ENCODE assay signal across 24 cellular contexts in genomic region chr11:64563966-64564365, GRCh38. TPM values are rescaled to one million over a fixed set of nuclear protein-coding genes. Genes with fewer than 3 reads are reported as not detected.
DNase-seq lines count a peak whose midpoint lies in the region; ATAC-seq, FAIRE-seq and TF ChIP-seq lines count a peak whose summit lies in the region.
"Had no signal": no experiment of that assay in that cellular context is flagged by ENCODE, and none has a peak within 500 bp of the region (broad histone marks: within the 10 kb centered on the region; RNA-seq: fewer than 3 reads in every experiment).

No MANE protein-coding gene starts in this region.

- POLR2A ChIA-PET in Caco-2 (lab: Charles Lee), result no interaction called here

- no peak overlapping the region for H3K4me2 ChIP-seq in osteoblast (ENCODE audit: insufficient read depth, low read length)

- H3K9ac ChIP-seq in kidney (ENCODE audit: low read length in 2 of 2), result no peak overlapping the region

- H3K4me1 Mint-ChIP-seq in Caco-2 (ENCODE audit: low read depth, unreplicated experiment), result peaks cover 17% of the 10 kb centered on the region
- H3K4me1 Mint-ChIP-seq in activated T-helper 1 cell treated with anti-CD3 and anti-CD28 coated beads, Interleukin-12 subunit alpha, Interleukin-12 subunit beta, Interleukin-2, Interleukin-4 antibody, amounts not matched to agents 30 ng/mL and 10 ng/mL and 1 ng/mL, durations not matched to agents 14 hours and 24 hours and 36 hours (ENCODE audit: low read depth), result peaks cover 5% of the 10 kb centered on the region
- H3K4me1 Mint-ChIP-seq: CD4-positive, CD25-positive, alpha-beta regulatory T cell; CD8-positive, alpha-beta memory T cell had no signal

- ATAC-seq in GM21529 (IDR thresholded peaks at IDR 0.05; ENCODE audit: unreplicated experiment) (no peak), GM19397 (IDR thresholded peaks at IDR 0.05; ENCODE audit: unreplicated experiment) (no peak)

- intact Hi-C loops in Caco-2 (cut with micrococcal nuclease; ENCODE audit: unreplicated experiment), result no loop called here
- intact Hi-C loops in kidney (cut with DNase I), result no loop called here
- intact Hi-C loops in activated T-helper 1 cell treated with anti-CD3 and anti-CD28 coated beads, Interleukin-12 subunit alpha, Interleukin-12 subunit beta, Interleukin-2, Interleukin-4 antibody, amounts not matched to agents 30 ng/mL and 10 ng/mL and 1 ng/mL, durations not matched to agents 14 hours and 24 hours and 36 hours (cut with micrococcal nuclease), result no loop called here
- intact Hi-C loops in prostate gland (cut with DNase I), result no loop called here

- TF ChIP-seq POLR2A in prostate gland (IDR thresholded peaks at IDR 0.05), result no peak

- H3K79me2 ChIP-seq in osteoblast (ENCODE audit: insufficient read depth, low read length), result no peaks in the 10 kb centered on the region

- CTCF ChIA-PET in Caco-2 (lab: Charles Lee), result interaction anchor here (1.0 kb wide), 1 partner anchor 89 kb away, joined by 5 read pairs; no protein-coding TSS in a partner anchor

- no peak overlapping the region for H2AFZ ChIP-seq in osteoblast (ENCODE audit: low read length)

- H3K27me3 ChIP-seq in Caco-2 (replicated peaks; ENCODE audit: control insufficient read depth, insufficient read depth, low read length), result no peaks in the 10 kb centered on the region
- H3K27me3 ChIP-seq in osteoblast (ENCODE audit: insufficient read depth, low read length), result no peaks in the 10 kb centered on the region
- H3K27me3 ChIP-seq in prostate gland (replicated peaks; ENCODE audit: insufficient read depth), result no peaks in the 10 kb centered on the region
- H3K27me3 ChIP-seq: BE2C had no signal

- peak overlapping the region; percentile 99 for H3K27ac Mint-ChIP-seq in Caco-2 (ENCODE audit: unreplicated experiment)
- H3K27ac Mint-ChIP-seq in activated T-helper 1 cell treated with anti-CD3 and anti-CD28 coated beads, Interleukin-12 subunit alpha, Interleukin-12 subunit beta, Interleukin-2, Interleukin-4 antibody, amounts not matched to agents 30 ng/mL and 10 ng/mL and 1 ng/mL, durations not matched to agents 14 hours and 24 hours and 36 hours, result no peak overlapping the region
- H3K27ac Mint-ChIP-seq: CD4-positive, CD25-positive, alpha-beta regulatory T cell; CD8-positive, alpha-beta memory T cell had no signal

- WGBS in prostate gland, result 90% methylated on average over 12 of the region's 12 CpGs

- H3K27me3 Mint-ChIP-seq in Caco-2 (ENCODE audit: insufficient read depth, unreplicated experiment), result no peaks in the 10 kb centered on the region
- H3K27me3 Mint-ChIP-seq in activated T-helper 1 cell treated with anti-CD3 and anti-CD28 coated beads, Interleukin-12 subunit alpha, Interleukin-12 subunit beta, Interleukin-2, Interleukin-4 antibody, amounts not matched to agents 30 ng/mL and 10 ng/mL and 1 ng/mL, durations not matched to agents 14 hours and 24 hours and 36 hours (ENCODE audit: insufficient read depth), result no peaks in the 10 kb centered on the region
- H3K27me3 Mint-ChIP-seq: CD4-positive, CD25-positive, alpha-beta regulatory T cell had no signal

- H3K27ac ChIP-seq in kidney (ENCODE audit: low read depth in 2 of 2, low read length in 2 of 2), result no peak overlapping the region
- H3K27ac ChIP-seq in osteoblast (ENCODE audit: low read depth, low read length), result no peak overlapping the region
- no peak overlapping the region for H3K27ac ChIP-seq in prostate gland

- BruUV-seq in Caco-2 (replicated peaks; lab: Mats Ljungman, UMichigan), result no TSS peak

- FAIRE-seq in kidney (lab: Jason Lieb, UNC), result no peak
- FAIRE-seq: A204.1, GM12892, GM18507, H1 had no signal

- H3K4me3 Mint-ChIP-seq in Caco-2 (ENCODE audit: unreplicated experiment), result no peak overlapping the region
- no peak overlapping the region for H3K4me3 Mint-ChIP-seq in activated T-helper 1 cell treated with anti-CD3 and anti-CD28 coated beads, Interleukin-12 subunit alpha, Interleukin-12 subunit beta, Interleukin-2, Interleukin-4 antibody, amounts not matched to agents 30 ng/mL and 10 ng/mL and 1 ng/mL, durations not matched to agents 14 hours and 24 hours and 36 hours
- H3K4me3 Mint-ChIP-seq: CD4-positive, CD25-positive, alpha-beta regulatory T cell; CD8-positive, alpha-beta memory T cell had no signal

- TF ChIP-seq CTCF in Caco-2 (IDR thresholded peaks at IDR 0.05; ENCODE audit: insufficient read depth in 1 of 2, low read depth in 1 of 2, low read length in 1 of 2, severe bottlenecking in 1 of 2, unreplicated experiment in 1 of 2) (no peak), kidney (IDR thresholded peaks at IDR 0.05; ENCODE audit: borderline replicate concordance, extremely low read depth, insufficient read depth) (no peak), osteoblast (IDR thresholded peaks at IDR 0.05; ENCODE audit: extremely low read depth, low read depth, low read length) (no peak), prostate gland (IDR thresholded peaks at IDR 0.05) (no peak)

- no peaks in the 10 kb centered on the region for H3K36me3 ChIP-seq in Caco-2 (ENCODE audit: control insufficient read depth, insufficient read depth, low read length)
- H3K36me3 ChIP-seq in kidney (ENCODE audit: control insufficient read depth in 1 of 2, insufficient read depth in 2 of 2, low read length in 2 of 2), result peaks cover 0 to 3% of the 10 kb centered on the region in 2 donors
- H3K36me3 ChIP-seq in osteoblast (ENCODE audit: insufficient read depth, low read length), result no peaks in the 10 kb centered on the region
- H3K36me3 ChIP-seq in prostate gland, result no peaks in the 10 kb centered on the region
- H3K36me3 ChIP-seq: BE2C, HAP-1 had no signal

- H3K4me3 ChIP-seq in Caco-2 (ENCODE audit: low read depth, low read length) (no peak overlapping the region), kidney (ENCODE audit: low read length in 2 of 2) (no peak overlapping the region), osteoblast (ENCODE audit: insufficient read depth, low read length) (no peak overlapping the region), prostate gland (no peak overlapping the region)
- H3K4me3 ChIP-seq: HAP-1 had no signal

- H3K9me3 ChIP-seq in Caco-2 (no peaks in the 10 kb centered on the region), kidney (ENCODE audit: control insufficient read depth in 1 of 2, low read length in 2 of 2) (no peaks in the 10 kb centered on the region), osteoblast (ENCODE audit: low read depth, low read length) (no peaks in the 10 kb centered on the region), prostate gland (no peaks in the 10 kb centered on the region)
- H3K9me3 ChIP-seq: BE2C, HAP-1 had no signal

- DNase-seq in Caco-2, result no peak
- DNase-seq in D341Med (ENCODE audit: low spot score), result peak; percentile 21
- DNase-seq in kidney, result peak; percentile 56
- peak; percentile 75 for DNase-seq in osteoblast (ENCODE audit: insufficient read length, low spot score, missing footprints)
- DNase-seq in activated T-helper 1 cell treated with anti-CD3 and anti-CD28 coated beads, Interleukin-12 subunit alpha, Interleukin-12 subunit beta, Interleukin-2, Interleukin-4 antibody, amounts not matched to agents 30 ng/mL and 10 ng/mL and 1 ng/mL, durations not matched to agents 14 hours and 24 hours and 36 hours (ENCODE audit: low spot score), result no peak
- DNase-seq in prostate gland (ENCODE audit: low spot score), result no peak
- DNase-seq: ACHN; BE2C; C1 segment of cervical spinal cord; CD4-positive, CD25-positive, alpha-beta regulatory T cell; CD8-positive, alpha-beta memory T cell; COR-L47; DMS153; DMS79; GDM1 had no signal

- H3K9me3 Mint-ChIP-seq in Caco-2 (ENCODE audit: unreplicated experiment), result no peaks in the 10 kb centered on the region
- no peaks in the 10 kb centered on the region for H3K9me3 Mint-ChIP-seq in activated T-helper 1 cell treated with anti-CD3 and anti-CD28 coated beads, Interleukin-12 subunit alpha, Interleukin-12 subunit beta, Interleukin-2, Interleukin-4 antibody, amounts not matched to agents 30 ng/mL and 10 ng/mL and 1 ng/mL, durations not matched to agents 14 hours and 24 hours and 36 hours
- H3K9me3 Mint-ChIP-seq: CD4-positive, CD25-positive, alpha-beta regulatory T cell; CD8-positive, alpha-beta memory T cell had no signal

- H3K4me1 ChIP-seq in Caco-2 (peaks cover 35% of the 10 kb centered on the region), kidney (ENCODE audit: control insufficient read depth in 1 of 2, insufficient read depth in 1 of 2, low read depth in 1 of 2, low read length in 2 of 2) (peaks cover 0 to 2% of the 10 kb centered on the region in 2 donors), osteoblast (ENCODE audit: insufficient read depth, low read length) (no peaks in the 10 kb centered on the region), prostate gland (replicated peaks) (no peaks in the 10 kb centered on the region)

- no peaks in the 10 kb centered on the region for H4K20me1 ChIP-seq in osteoblast (ENCODE audit: insufficient read depth, low read length)

- H3K36me3 Mint-ChIP-seq in Caco-2 (ENCODE audit: insufficient read depth, unreplicated experiment), result peaks cover 32% of the 10 kb centered on the region
- H3K36me3 Mint-ChIP-seq in activated T-helper 1 cell treated with anti-CD3 and anti-CD28 coated beads, Interleukin-12 subunit alpha, Interleukin-12 subunit beta, Interleukin-2, Interleukin-4 antibody, amounts not matched to agents 30 ng/mL and 10 ng/mL and 1 ng/mL, durations not matched to agents 14 hours and 24 hours and 36 hours (ENCODE audit: low read depth), result no peaks in the 10 kb centered on the region
- H3K36me3 Mint-ChIP-seq: CD4-positive, CD25-positive, alpha-beta regulatory T cell; CD8-positive, alpha-beta memory T cell had no signal

RNA-seq across cellular contexts. Expression of gene SLC22A11, which starts 8.2 kb away (rescaled TPM):
- total RNA-seq in Caco-2 (2022), result 9.1 and 11.2 TPM in 2 replicates
- total RNA-seq in kidney, result 9.4 TPM
- polyA plus RNA-seq in kidney (ENCODE audit: insufficient read depth, low read depth, low replicate concordance), result 105 TPM
- not detected in 2 replicates for total RNA-seq in osteoblast
- not detected in 2 replicates for total RNA-seq in activated T-helper 1 cell treated with anti-CD3 and anti-CD28 coated beads, Interleukin-12 subunit alpha, Interleukin-12 subunit beta, Interleukin-2, Interleukin-4 antibody, amounts not matched to agents 30 ng/mL and 10 ng/mL and 1 ng/mL, durations not matched to agents 14 hours and 24 hours and 36 hours
- not detected for total RNA-seq in prostate gland
- total RNA-seq: CD4-positive, CD25-positive, alpha-beta regulatory T cell; CD8-positive, alpha-beta memory T cell; Daoy; H1 had no signal
- polyA plus RNA-seq: CD4-positive, CD25-positive, alpha-beta regulatory T cell; CD8-positive, alpha-beta memory T cell; H1 had no signal

RNA-seq across cellular contexts. Expression of gene SLC22A12, which starts 27.1 kb away (rescaled TPM):
- not detected in 2 replicates for total RNA-seq in Caco-2 (2022)
- total RNA-seq in kidney, result 5.3 TPM
- polyA plus RNA-seq in kidney (ENCODE audit: insufficient read depth, low read depth, low replicate concordance), result 85.9 TPM
- not detected in 2 replicates for total RNA-seq in osteoblast
- not detected in 2 replicates for total RNA-seq in activated T-helper 1 cell treated with anti-CD3 and anti-CD28 coated beads, Interleukin-12 subunit alpha, Interleukin-12 subunit beta, Interleukin-2, Interleukin-4 antibody, amounts not matched to agents 30 ng/mL and 10 ng/mL and 1 ng/mL, durations not matched to agents 14 hours and 24 hours and 36 hours
- total RNA-seq in prostate gland, result not detected
- total RNA-seq: CD4-positive, CD25-positive, alpha-beta regulatory T cell; CD8-positive, alpha-beta memory T cell; Daoy; H1; HT-29 had no signal
- polyA plus RNA-seq: CD4-positive, CD25-positive, alpha-beta regulatory T cell; CD8-positive, alpha-beta memory T cell; H1 had no signal

Comparison
In these comparisons a context has a peak if more than half of its experiments do, and no peak if none do; other contexts are left out.
1. DNase-seq: peak in D341Med (single experiment), kidney (single experiment) and osteoblast (single experiment); none in Caco-2 (0 of 2), activated T-helper 1 cell treated with anti-CD3 and anti-CD28 coated beads, Interleukin-12 subunit alpha, Interleukin-12 subunit beta, Interleukin-2, Interleukin-4 antibody, amounts not matched to agents 30 ng/mL and 10 ng/mL and 1 ng/mL, durations not matched to agents 14 hours and 24 hours and 36 hours (single experiment) and prostate gland (single experiment).